Comparison of ENCODE assay signal across 8 cellular contexts in the genomic region with DNA sequence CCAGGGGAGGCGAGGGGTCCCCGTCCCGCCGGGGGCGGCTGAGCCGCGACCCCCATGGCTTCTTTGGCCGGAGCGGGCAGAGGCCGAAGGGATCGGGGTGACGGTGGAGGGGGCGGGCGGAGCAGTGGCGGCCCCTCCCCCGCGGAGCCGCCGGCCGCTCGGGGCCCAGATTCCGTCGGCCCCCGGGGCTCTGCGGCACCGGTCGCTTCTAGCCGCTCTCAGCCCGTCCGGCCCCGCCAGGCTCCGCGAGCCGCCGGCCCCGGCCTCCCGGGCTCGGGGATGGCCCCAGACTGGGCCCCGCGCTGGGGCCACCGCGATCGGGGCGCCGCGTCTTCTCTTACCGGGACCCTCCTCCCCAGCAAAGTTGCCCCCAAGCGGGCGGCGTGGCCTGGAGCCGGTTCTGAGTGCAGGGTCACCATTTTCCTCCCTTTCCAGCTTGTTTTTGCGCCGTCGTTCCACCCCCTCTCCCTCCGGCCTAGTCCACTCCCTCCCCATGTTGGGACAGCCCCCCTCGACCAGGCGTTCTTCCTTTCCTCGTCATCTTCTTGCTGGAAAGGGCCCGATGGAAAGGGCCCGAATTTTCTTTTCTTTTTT. TPM values are rescaled to one million over a fixed set of nuclear protein-coding genes. Genes with fewer than 3 reads are reported as not detected.
DNase-seq lines count a peak whose midpoint lies in the region; ATAC-seq and TF ChIP-seq lines count a peak whose summit lies in the region.

No MANE protein-coding gene starts in this region.

- peak overlapping the region; percentile 97 to 100 (median 100) for H3K27ac Mint-ChIP-seq in nephron

- H3K36me3 Mint-ChIP-seq in nephron (ENCODE audit: low read depth), result peaks cover 11% of the 10 kb centered on the region

- WGBS in aorta, 2 donors, result 0% methylated on average over 22 to 60 of the region's 60 CpGs

- no peaks in the 10 kb centered on the region for H3K36me3 ChIP-seq in aorta (ENCODE audit: control insufficient read depth in 1 of 2, insufficient read depth in 2 of 2, low read length in 1 of 2)

- intact Hi-C loops in aorta (cut with DNase I), result loop anchor here in 1 of 2 donors (10.0 kb wide), 1 partner anchor 82 kb away; no protein-coding TSS in a partner anchor

- DNase-seq in EH (ENCODE audit: low read depth) (peak; percentile 83), LHCN-M2 (ENCODE audit: low read depth) (peak; percentile 62), activated gamma-delta T cell (lab: John Stamatoyannopoulos, UW) (peak; percentile 34), foreskin fibroblast (peak; percentile 59 to 85), aorta (peak; percentile 79 to 89), kidney glomerular epithelial cell (lab: John Stamatoyannopoulos, UW) (no peak)

- peak overlapping the region; percentile 96 to 98 for H3K27ac ChIP-seq in aorta (ENCODE audit: low read depth in 1 of 2, low read length in 2 of 2)

- H3K4me1 Mint-ChIP-seq in nephron, result peaks cover 33% of the 10 kb centered on the region

- ATAC-seq in GM21786 (IDR thresholded peaks at IDR 0.05; ENCODE audit: unreplicated experiment), result peak; percentile 4
- ATAC-seq in aorta (ENCODE audit: low FRiP score), result peak; percentile 77

- no peaks in the 10 kb centered on the region for H3K4me1 ChIP-seq in aorta (ENCODE audit: control insufficient read depth in 1 of 2, insufficient read depth in 2 of 2, low read length in 2 of 2)

- no peaks in the 10 kb centered on the region for H3K9me3 Mint-ChIP-seq in nephron

- no peaks in the 10 kb centered on the region for H3K27me3 Mint-ChIP-seq in nephron (ENCODE audit: low read depth)

- H3K4me3 Mint-ChIP-seq in nephron, result peak overlapping the region; percentile 99

- TF ChIP-seq CTCF in foreskin fibroblast (IDR thresholded peaks at IDR 0.05; ENCODE audit: low read depth, low read length) (no peak), nephron (IDR thresholded peaks at IDR 0.05; ENCODE audit: unreplicated experiment in 3 of 3) (no peak)

- no peaks in the 10 kb centered on the region for H3K27me3 ChIP-seq in aorta (ENCODE audit: control insufficient read depth in 1 of 2, insufficient read depth in 2 of 2, low read length in 1 of 2)

- no peaks in the 10 kb centered on the region for H3K9me3 ChIP-seq in aorta (ENCODE audit: control insufficient read depth, low read length)

- H3K4me3 ChIP-seq in foreskin fibroblast (ENCODE audit: low read depth in 1 of 2, low read length in 2 of 2), result peak overlapping the region; percentile 85 to 97
- H3K4me3 ChIP-seq in aorta (ENCODE audit: low read length in 2 of 2), result peak overlapping the region; percentile 92 to 99

RNA-seq across cellular contexts. Expression of gene NFAT5, which starts 0.8 kb away (rescaled TPM):
- total RNA-seq in LHCN-M2 (2014; rRNA removed) (8.3 and 12.6 TPM in 2 replicates), aorta (10 to 100 TPM; 67.8 to 94.6 TPM)
- 6.4 TPM for polyA plus RNA-seq in LHCN-M2 (2012)
- polyA plus RNA-seq in aorta, result 1 to 10 TPM; 2.1 to 5.1 TPM
